In the genomic region with DNA sequence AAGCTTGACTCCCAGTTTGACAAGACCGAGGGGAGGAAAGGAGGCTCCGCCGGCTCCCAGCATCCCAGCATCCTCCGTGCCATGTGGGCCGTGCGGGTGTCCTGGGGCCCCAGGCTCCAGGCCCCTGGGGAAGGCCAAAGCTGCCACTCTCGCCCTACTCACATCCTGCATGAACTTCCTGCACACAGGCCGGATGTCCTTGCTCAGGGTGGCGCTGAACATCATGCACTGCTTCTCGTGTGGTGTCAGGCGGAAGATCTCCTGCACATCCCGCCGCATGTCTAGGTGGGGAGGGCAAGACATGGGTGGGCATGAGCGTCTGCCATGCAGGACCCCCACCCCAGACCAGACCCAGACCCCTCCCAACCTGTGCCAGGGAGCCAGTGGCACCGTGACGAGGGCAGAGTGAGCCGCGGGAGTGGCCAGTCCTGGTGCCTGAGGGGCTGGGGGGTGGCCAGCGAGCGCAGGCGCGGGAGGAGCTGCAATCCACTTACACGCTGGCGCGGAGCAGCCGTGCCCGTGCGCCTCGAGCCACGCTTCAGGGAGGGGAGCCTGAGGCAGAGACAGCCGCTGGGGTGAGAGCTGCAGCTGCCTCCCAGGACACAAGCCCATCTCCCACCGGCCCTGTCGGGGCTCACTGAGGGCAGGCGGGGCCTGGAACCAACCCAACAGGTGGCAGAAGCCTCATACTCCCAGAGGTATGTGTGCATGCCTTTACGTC, we compare ENCODE assay signal across 11 cellular contexts. TPM values are rescaled to one million over a fixed set of nuclear protein-coding genes. Genes with fewer than 3 reads are reported as not detected.
DNase-seq lines count a peak whose midpoint lies in the region; ATAC-seq and TF ChIP-seq lines count a peak whose summit lies in the region.
"Had no signal": no experiment of that assay in that cellular context is flagged by ENCODE, and none has a peak within 500 bp of the region (broad histone marks: within the 10 kb centered on the region; RNA-seq: fewer than 3 reads in every experiment).

No MANE protein-coding gene starts in this region.

- H3K27me3 ChIP-seq in effector memory CD4-positive, alpha-beta T cell (replicated peaks; ENCODE audit: control insufficient read depth, insufficient read depth, low read length, poor library complexity, severe bottlenecking) = no peaks in the 10 kb centered on the region
- H3K27me3 ChIP-seq in upper lobe of right lung (no peaks in the 10 kb centered on the region), foreskin keratinocyte (no peaks in the 10 kb centered on the region)

- peak overlapping the region; percentile 41 for H3K27ac ChIP-seq in effector memory CD4-positive, alpha-beta T cell (ENCODE audit: insufficient read depth, low read length, poor library complexity, severe bottlenecking)
- H3K27ac ChIP-seq in upper lobe of right lung = no peak overlapping the region
- no peak overlapping the region for H3K27ac ChIP-seq in foreskin keratinocyte

- H3K9me3 Mint-ChIP-seq in activated CD8-positive, alpha-beta T cell treated with anti-CD3 and anti-CD28 coated beads, Interleukin-2, amount 10 ng/mL, durations not matched to agents 7 days and 5 days (ENCODE audit: insufficient read depth) = no peaks in the 10 kb centered on the region

- H3K4me1 Mint-ChIP-seq in activated CD8-positive, alpha-beta T cell treated with anti-CD3 and anti-CD28 coated beads, Interleukin-2, amount 10 ng/mL, durations not matched to agents 7 days and 5 days (ENCODE audit: low read depth) = peaks cover 62% of the 10 kb centered on the region

- intact Hi-C loops in upper lobe of right lung (cut with DNase I) = no loop called here

- no peaks in the 10 kb centered on the region for H3K9me3 ChIP-seq in effector memory CD4-positive, alpha-beta T cell (ENCODE audit: control insufficient read depth, low read length)
- no peaks in the 10 kb centered on the region for H3K9me3 ChIP-seq in upper lobe of right lung

- no peak overlapping the region for H3K4me3 ChIP-seq in effector memory CD4-positive, alpha-beta T cell (ENCODE audit: insufficient read depth, low read depth, low read length, poor library complexity, severe bottlenecking)
- H3K4me3 ChIP-seq in upper lobe of right lung = no peak overlapping the region

- ATAC-seq in activated CD8-positive, alpha-beta T cell treated with anti-CD3 and anti-CD28 coated beads, Interleukin-2, amount 10 ng/mL, durations not matched to agents 7 days and 5 days = no peak
- ATAC-seq in upper lobe of right lung (peak; percentile 1), foreskin keratinocyte (no peak), GM19463 (IDR thresholded peaks at IDR 0.05; ENCODE audit: unreplicated experiment) (no peak), GM21381 (IDR thresholded peaks at IDR 0.05; ENCODE audit: unreplicated experiment) (no peak)

- H3K4me1 ChIP-seq in effector memory CD4-positive, alpha-beta T cell (ENCODE audit: control insufficient read depth, insufficient read depth, low read length, poor library complexity, severe bottlenecking) = peaks cover 38% of the 10 kb centered on the region
- peaks cover 8% of the 10 kb centered on the region for H3K4me1 ChIP-seq in upper lobe of right lung
- no peaks in the 10 kb centered on the region for H3K4me1 ChIP-seq in foreskin keratinocyte

- H3K27ac Mint-ChIP-seq in activated CD8-positive, alpha-beta T cell treated with anti-CD3 and anti-CD28 coated beads, Interleukin-2, amount 10 ng/mL, durations not matched to agents 7 days and 5 days = peak overlapping the region; percentile 86

- CTCF ChIA-PET in activated CD8-positive, alpha-beta T cell treated with anti-CD3 and anti-CD28 coated beads, Interleukin-2, amount 10 ng/mL, durations not matched to agents 7 days and 5 days (lab: Charles Lee) = interaction anchor here (0.8 to 1.4 kb wide), 6 partner anchors 9 to 273 kb away, joined by 3 to 6 read pairs (median 3); partner anchors contain the start of genes ASF1B and DDX39A

- POLR2A ChIA-PET in activated CD8-positive, alpha-beta T cell treated with anti-CD3 and anti-CD28 coated beads, Interleukin-2, amount 10 ng/mL, durations not matched to agents 7 days and 5 days (lab: Charles Lee) = interaction anchor here (0.6 to 3.0 kb wide), 15 partner anchors 8 to 196 kb away, joined by 3 to 20 read pairs (median 4); partner anchors contain the start of genes ADGRE5 and DDX39A

- no peak overlapping the region for H3K4me3 Mint-ChIP-seq in activated CD8-positive, alpha-beta T cell treated with anti-CD3 and anti-CD28 coated beads, Interleukin-2, amount 10 ng/mL, durations not matched to agents 7 days and 5 days

- peaks cover 85% of the 10 kb centered on the region for H3K36me3 Mint-ChIP-seq in activated CD8-positive, alpha-beta T cell treated with anti-CD3 and anti-CD28 coated beads, Interleukin-2, amount 10 ng/mL, durations not matched to agents 7 days and 5 days (ENCODE audit: low read depth)

- no peak for TF ChIP-seq CTCF in upper lobe of right lung (IDR thresholded peaks at IDR 0.05)
- no peak for TF ChIP-seq CTCF in foreskin keratinocyte (conservative IDR thresholded peaks at IDR 0.05)

- H3K27me3 Mint-ChIP-seq in activated CD8-positive, alpha-beta T cell treated with anti-CD3 and anti-CD28 coated beads, Interleukin-2, amount 10 ng/mL, durations not matched to agents 7 days and 5 days (ENCODE audit: low read depth) = no peaks in the 10 kb centered on the region

- H3K36me3 ChIP-seq in effector memory CD4-positive, alpha-beta T cell (ENCODE audit: control insufficient read depth, insufficient read depth, low read length) = peaks cover 84% of the 10 kb centered on the region
- peaks cover 85% of the 10 kb centered on the region for H3K36me3 ChIP-seq in upper lobe of right lung

- peak; percentile 36 for DNase-seq in stimulated activated CD4-positive, alpha-beta T cell treated with anti-CD3 and anti-CD28 coated beads, Interleukin-15, amount 100 ng/mL, for 24 hours
- DNase-seq in stimulated activated CD4-positive, alpha-beta T cell treated with anti-CD3 and anti-CD28 coated beads, Interleukin-12 subunit alpha, Interleukin-12 subunit beta, amount 100 ng/mL, for 4 hours = no peak
- DNase-seq in activated CD8-positive, alpha-beta T cell treated with anti-CD3 and anti-CD28 coated beads, Interleukin-2, amount 10 ng/mL, durations not matched to agents 7 days and 5 days = peak; percentile 54
- DNase-seq in effector memory CD4-positive, alpha-beta T cell = peak in 2 of 3 donors; percentile 48 to 54
- no peak for DNase-seq in upper lobe of right lung
- no peak for DNase-seq in foreskin keratinocyte
- DNase-seq: DND-41, NCI-H1048, NCI-H2227 treated with DMSO at 0.1 percent for 48 hours had no signal

RNA-seq across cellular contexts. Expression of gene DDX39A, which starts 8.9 kb away (rescaled TPM):
- total RNA-seq in activated CD8-positive, alpha-beta T cell treated with anti-CD3 and anti-CD28 coated beads, Interleukin-2, amount 10 ng/mL, durations not matched to agents 7 days and 5 days = 100 to 1,000 TPM; 309 to 313 TPM
- total RNA-seq in upper lobe of right lung (63.0 TPM), foreskin keratinocyte (104 and 132 TPM in 2 replicates)
- 123 and 146 TPM in 2 replicates for polyA plus RNA-seq in foreskin keratinocyte

RNA-seq across cellular contexts. Expression of gene PKN1, which starts 22.9 kb away (rescaled TPM):
- 100 to 1,000 TPM; 244 to 263 TPM for total RNA-seq in activated CD8-positive, alpha-beta T cell treated with anti-CD3 and anti-CD28 coated beads, Interleukin-2, amount 10 ng/mL, durations not matched to agents 7 days and 5 days
- total RNA-seq in upper lobe of right lung (159 TPM), foreskin keratinocyte (3.8 and 5.7 TPM in 2 replicates)
- polyA plus RNA-seq in foreskin keratinocyte = 3.4 and 4.6 TPM in 2 replicates

RNA-seq across cellular contexts. Expression of gene ADGRE5, which starts 29.0 kb away (rescaled TPM):
- 100 to 1,000 TPM; 290 to 302 TPM for total RNA-seq in activated CD8-positive, alpha-beta T cell treated with anti-CD3 and anti-CD28 coated beads, Interleukin-2, amount 10 ng/mL, durations not matched to agents 7 days and 5 days
- total RNA-seq in upper lobe of right lung (165 TPM), foreskin keratinocyte (13.7 and 16.8 TPM in 2 replicates)
- 14.5 and 19.6 TPM in 2 replicates for polyA plus RNA-seq in foreskin keratinocyte

Comparison
In these comparisons a context has a peak if more than half of its experiments do, and no peak if none do; other contexts are left out.
1. DNase-seq: peak in stimulated activated CD4-positive, alpha-beta T cell treated with anti-CD3 and anti-CD28 coated beads, Interleukin-15, amount 100 ng/mL, for 24 hours (single experiment), activated CD8-positive, alpha-beta T cell treated with anti-CD3 and anti-CD28 coated beads, Interleukin-2, amount 10 ng/mL, durations not matched to agents 7 days and 5 days (single experiment) and effector memory CD4-positive, alpha-beta T cell (2 of 3); none in stimulated activated CD4-positive, alpha-beta T cell treated with anti-CD3 and anti-CD28 coated beads, Interleukin-12 subunit alpha, Interleukin-12 subunit beta, amount 100 ng/mL, for 4 hours (single experiment), upper lobe of right lung (single experiment) and foreskin keratinocyte (0 of 2).
2. RNA of gene PKN1, which starts 22.9 kb away (total RNA-seq): 244 to 263 TPM in activated CD8-positive, alpha-beta T cell treated with anti-CD3 and anti-CD28 coated beads, Interleukin-2, amount 10 ng/mL, durations not matched to agents 7 days and 5 days and 159 TPM in upper lobe of right lung (single experiment); 3.8 to 5.7 TPM in foreskin keratinocyte; every median in the first group is over 10 times any median in the second.